In genomic region chr2:160411167-160411566, GRCh38 we compare ENCODE assay signal across 9 cellular contexts.
DNase-seq lines count a peak whose midpoint lies in the region; ATAC-seq lines count a peak whose summit lies in the region.
"Had no signal": no experiment of that assay in that cellular context is flagged by ENCODE, and none has a peak within 500 bp of the region (broad histone marks: within the 10 kb centered on the region; RNA-seq: fewer than 3 reads in every experiment).

No MANE protein-coding gene starts in this region.

- peaks cover 0 to 5% of the 10 kb centered on the region in 2 donors for H3K4me1 ChIP-seq in aorta (ENCODE audit: control insufficient read depth in 1 of 2, insufficient read depth in 2 of 2, low read length in 2 of 2)

- no peaks in the 10 kb centered on the region for H3K36me3 ChIP-seq in aorta (ENCODE audit: control insufficient read depth in 1 of 2, insufficient read depth in 2 of 2, low read length in 1 of 2)

- H3K9me3 ChIP-seq in aorta (ENCODE audit: control insufficient read depth, low read length) = no peaks in the 10 kb centered on the region

- intact Hi-C loops in aorta (cut with DNase I) = loop anchor here in 1 of 2 donors (10.0 kb wide), 1 partner anchor 254 kb away; no protein-coding TSS in a partner anchor

- H3K36me3 Mint-ChIP-seq in immature natural killer cell = no peaks in the 10 kb centered on the region
- H3K36me3 Mint-ChIP-seq: brain had no signal

- WGBS in aorta, 2 donors = 0 to 3% methylated on average over 1 of the region's 1 CpG

- peak overlapping the region; percentile 58 to 94 (median 76) for H3K27ac Mint-ChIP-seq in immature natural killer cell

- DNase-seq in EH (ENCODE audit: low read depth) = peak; percentile 68
- DNase-seq in activated CD4-positive, alpha-beta T cell treated with anti-CD3 and anti-CD28 coated beads for 1 hour = peak; percentile 19
- DNase-seq in immature natural killer cell = peak in 2 of 3 donors; percentile 35 to 38
- no peak for DNase-seq in aorta
- no peak for DNase-seq in globus pallidus (ENCODE audit: low spot score)

- H3K27me3 Mint-ChIP-seq in immature natural killer cell (ENCODE audit: low read depth in 3 of 3) = peaks cover 9 to 23% (median 16%) of the 10 kb centered on the region in 3 donors

- peak overlapping the region; percentile 28 to 75 (median 68) for H3K4me3 Mint-ChIP-seq in immature natural killer cell

- no peaks in the 10 kb centered on the region for H3K27me3 ChIP-seq in aorta (ENCODE audit: control insufficient read depth in 1 of 2, insufficient read depth in 2 of 2, low read length in 1 of 2)

- peaks cover 49 to 51% of the 10 kb centered on the region in 2 donors for H3K4me1 Mint-ChIP-seq in immature natural killer cell

- ATAC-seq in HG03354 (IDR thresholded peaks at IDR 0.05; ENCODE audit: poor library complexity, severe bottlenecking, unreplicated experiment) = peak; percentile 35
- no peak for ATAC-seq in aorta (ENCODE audit: low FRiP score)
- ATAC-seq in HG02885 (IDR thresholded peaks at IDR 0.05; ENCODE audit: poor library complexity, unreplicated experiment) = no peak
- no peak for ATAC-seq in HG02870 (IDR thresholded peaks at IDR 0.05; ENCODE audit: unreplicated experiment)

- H3K9me3 Mint-ChIP-seq in immature natural killer cell = no peaks in the 10 kb centered on the region

- peak overlapping the region; percentile 16 to 32 for H3K27ac ChIP-seq in aorta (ENCODE audit: low read depth in 1 of 2, low read length in 2 of 2)

- no peak overlapping the region for H3K4me3 ChIP-seq in aorta (ENCODE audit: low read length in 2 of 2)

Comparison
In these comparisons a context has a peak if more than half of its experiments do, and no peak if none do; other contexts are left out.
1. DNase-seq: peak in EH (single experiment), activated CD4-positive, alpha-beta T cell treated with anti-CD3 and anti-CD28 coated beads for 1 hour (single experiment) and immature natural killer cell (2 of 3); none in aorta (0 of 2) and globus pallidus (single experiment).